Comparison of ENCODE assay signal across 17 cellular contexts in the genomic region with DNA sequence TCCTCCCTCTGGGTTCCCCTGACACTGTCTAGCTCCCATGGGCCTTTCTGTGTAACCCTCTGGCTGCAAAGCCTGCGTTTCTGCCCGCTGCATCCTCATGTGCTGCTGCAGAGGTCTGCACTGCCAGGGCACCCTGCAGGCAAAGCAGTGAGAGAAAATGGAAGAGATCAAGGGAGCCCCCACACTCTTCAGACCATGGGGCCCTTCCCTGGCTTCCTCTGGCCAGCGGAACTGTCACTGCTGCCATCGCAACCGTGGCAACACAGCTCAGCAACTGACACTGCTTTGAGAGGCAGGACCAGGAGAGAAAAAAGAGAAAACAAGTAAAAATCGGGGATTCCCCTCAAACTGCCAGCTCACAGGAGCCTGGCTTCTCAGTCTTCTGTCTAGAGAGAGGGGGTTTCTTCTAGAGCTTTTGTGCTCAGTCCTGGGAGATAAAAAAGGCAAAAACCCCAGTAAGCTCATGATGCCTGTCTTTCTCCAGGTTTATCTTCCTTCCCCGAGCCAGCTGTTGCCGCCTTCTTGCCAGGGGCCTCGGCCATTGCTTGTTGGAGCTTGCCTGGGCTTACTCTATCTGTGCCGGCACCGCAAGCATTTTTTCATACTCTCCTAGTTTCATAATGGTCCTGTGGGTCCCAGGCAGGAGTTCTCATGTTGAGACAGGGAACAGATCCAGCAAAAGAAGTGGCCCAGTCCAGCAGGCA. TPM values are rescaled to one million over a fixed set of nuclear protein-coding genes. Genes with fewer than 3 reads are reported as not detected.
A peak's percentile ranks its signal among the peaks of the same experiment; 100 is the strongest.
DNase-seq lines count a peak whose midpoint lies in the region; ATAC-seq and TF ChIP-seq lines count a peak whose summit lies in the region.
"Had no signal": no experiment of that assay in that cellular context is flagged by ENCODE, and none has a peak within 500 bp of the region (broad histone marks: within the 10 kb centered on the region; RNA-seq: fewer than 3 reads in every experiment).

No MANE protein-coding gene starts in this region.

- H3K4me3 Mint-ChIP-seq in brain (peak overlapping the region in 4 of 5 experiments; percentile 37 to 68 (median 48)), neural crest cell (no peak overlapping the region), T-cell (no peak overlapping the region)
- H3K4me3 Mint-ChIP-seq: central memory CD8-positive, alpha-beta T cell; T-helper 1 cell treated with Interleukin-12 subunit alpha and Interleukin-12 subunit beta and Interleukin-4 antibody, amounts not matched to agents 30 μg/mL and 1 μg/mL, for 36 hours had no signal

- H3K36me3 Mint-ChIP-seq in brain (peaks cover 49% of the 10 kb centered on the region), neural crest cell (ENCODE audit: low read depth) (peaks cover 5% of the 10 kb centered on the region), T-cell (peaks cover 3% of the 10 kb centered on the region)

- CTCF ChIA-PET in T-cell (lab: Charles Lee) = interaction anchor here in 1 of 2 donors (0.6 kb wide), 1 partner anchor 274 kb away, joined by 3 read pairs; no protein-coding TSS in a partner anchor

- H3K9me3 Mint-ChIP-seq in brain (peaks cover 0 to 13% (median 9%) of the 10 kb centered on the region in 5 experiments), neural crest cell (peaks cover 4% of the 10 kb centered on the region), T-cell (no peaks in the 10 kb centered on the region)
- H3K9me3 Mint-ChIP-seq: central memory CD8-positive, alpha-beta T cell; T-helper 1 cell treated with Interleukin-12 subunit alpha and Interleukin-12 subunit beta and Interleukin-4 antibody, amounts not matched to agents 30 μg/mL and 1 μg/mL, for 36 hours had no signal

- H3K27ac Mint-ChIP-seq in brain = peak overlapping the region; percentile 70 to 94 (median 85)
- H3K27ac Mint-ChIP-seq in neural crest cell (ENCODE audit: unreplicated experiment) = peak overlapping the region; percentile 54
- no peak overlapping the region for H3K27ac Mint-ChIP-seq in T-cell
- H3K27ac Mint-ChIP-seq: T-helper 1 cell treated with Interleukin-12 subunit alpha and Interleukin-12 subunit beta and Interleukin-4 antibody, amounts not matched to agents 30 μg/mL and 1 μg/mL, for 36 hours had no signal

- DNase-seq in GM10266 (ENCODE audit: extremely low spot score) (peak; percentile 22), NAMALWA (ENCODE audit: low spot score) (peak; percentile 37), neural crest cell (ENCODE audit: low read depth, low spot score) (no peak), T-cell (no peak), dedifferentiated amniotic fluid mesenchymal stem cell (ENCODE audit: extremely low spot score) (no peak), NCI-H82 treated with DMSO at 0.1 percent for 48 hours (lab: John Stamatoyannopoulos, UW; ENCODE audit: unreplicated experiment) (no peak)
- no peak for DNase-seq in activated CD8-positive, alpha-beta memory T cell treated with anti-CD3 and anti-CD28 coated beads, Interleukin-2, amount 50 U/mL, for 48 hours
- DNase-seq: activated CD4-positive, alpha-beta T cell treated with anti-CD3 and anti-CD28 coated beads for 48 hours; BE2C; esophagus squamous epithelium; mesenchymal stem cell; NCI-H187 treated with DMSO at 0.1 percent for 48 hours; stimulated activated CD4-positive, alpha-beta T cell treated with anti-CD3 and anti-CD28 coated beads, Interleukin-2, amount 100 ng/mL, for 48 hours; stimulated activated naive CD4-positive, alpha-beta T cell had no signal

- POLR2A ChIA-PET in T-cell (lab: Charles Lee) = no interaction called here

- H3K27me3 Mint-ChIP-seq in brain = no peaks in the 10 kb centered on the region
- no peaks in the 10 kb centered on the region for H3K27me3 Mint-ChIP-seq in neural crest cell (ENCODE audit: low read depth)
- H3K27me3 Mint-ChIP-seq in T-cell = peaks cover 9 to 27% of the 10 kb centered on the region in 2 donors

- H3K4me1 Mint-ChIP-seq in brain (peaks cover 25% of the 10 kb centered on the region), neural crest cell (peaks cover 7% of the 10 kb centered on the region), T-cell (no peaks in the 10 kb centered on the region)
- H3K4me1 Mint-ChIP-seq: central memory CD8-positive, alpha-beta T cell had no signal

- TF ChIP-seq CTCF in GM10266 (IDR thresholded peaks at IDR 0.05; ENCODE audit: control insufficient read depth, insufficient read depth, low read depth, missing control alignments) (no peak), brain (conservative IDR thresholded peaks at IDR 0.05) (no peak), neural crest cell (conservative IDR thresholded peaks at IDR 0.05) (no peak)

- no peak for ATAC-seq in T-cell (replicated peaks in 1 of 4)

RNA-seq across cellular contexts. Expression of gene C14orf132, which starts 39.0 kb away (rescaled TPM):
- 69.2 TPM for polyA plus RNA-seq in brain (ENCODE audit: insufficient read depth, low read depth, low replicate concordance)
- total RNA-seq in neural crest cell = 38.2 and 42.1 TPM in 2 replicates
- total RNA-seq in T-cell = 1 to 10 TPM; 3.5 to 8.4 (median 5.2) TPM

Comparison
In these comparisons a context has a peak if more than half of its experiments do, and no peak if none do; other contexts are left out.
1. DNase-seq: peak in GM10266 (single experiment) and NAMALWA (single experiment); none in neural crest cell (single experiment), activated CD8-positive, alpha-beta memory T cell treated with anti-CD3 and anti-CD28 coated beads, Interleukin-2, amount 50 U/mL, for 48 hours (single experiment), T-cell (0 of 34), dedifferentiated amniotic fluid mesenchymal stem cell (single experiment) and NCI-H82 treated with DMSO at 0.1 percent for 48 hours (single experiment).
2. H3K27ac Mint-ChIP-seq: peak in brain (5 of 5) and neural crest cell (single experiment); none in T-cell (0 of 2).
3. H3K4me3 Mint-ChIP-seq: peak in brain (4 of 5); none in neural crest cell (single experiment) and T-cell (0 of 3).